In the genomic region with DNA sequence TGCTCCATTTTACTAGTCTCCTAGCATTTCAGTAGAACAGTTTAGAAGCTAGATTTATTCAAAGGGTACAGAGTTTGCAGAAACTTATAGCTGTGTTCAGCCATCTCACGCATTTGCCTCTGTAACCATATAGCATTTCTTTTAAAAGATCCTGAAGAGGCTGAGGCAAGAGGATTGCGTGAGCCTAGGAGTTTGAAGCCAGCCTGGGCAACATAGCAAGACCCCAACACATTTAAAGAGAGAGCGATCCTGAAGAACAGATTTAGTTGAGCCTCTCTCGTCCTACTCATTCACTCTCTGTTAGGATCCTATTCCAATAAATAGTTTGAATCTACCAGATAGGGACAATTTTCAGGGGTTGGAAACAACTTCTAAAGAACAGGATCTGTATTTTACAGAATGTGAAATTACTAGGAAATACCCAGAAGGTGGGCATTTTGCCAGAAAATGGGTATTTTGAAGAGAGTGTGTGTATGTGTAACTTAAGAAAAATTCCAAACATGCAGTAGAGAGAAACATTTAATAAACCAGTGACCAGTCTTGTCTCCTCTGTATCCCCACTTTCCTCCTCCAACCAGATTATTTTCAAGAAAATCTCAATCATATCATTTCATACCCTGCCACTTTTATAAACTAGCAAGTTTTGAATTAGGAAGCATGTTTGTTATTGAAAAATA, we compare ENCODE assay signal across 11 cellular contexts. TPM values are rescaled to one million over a fixed set of nuclear protein-coding genes. Genes with fewer than 3 reads are reported as not detected.
DNase-seq lines count a peak whose midpoint lies in the region; ATAC-seq and TF ChIP-seq lines count a peak whose summit lies in the region.
"Had no signal": no experiment of that assay in that cellular context is flagged by ENCODE, and none has a peak within 500 bp of the region (broad histone marks: within the 10 kb centered on the region; RNA-seq: fewer than 3 reads in every experiment).

No MANE protein-coding gene starts in this region.

- H3K27ac Mint-ChIP-seq in activated naive CD8-positive, alpha-beta T cell: no peak overlapping the region

- ATAC-seq in heart right ventricle: no peak
- no peak for ATAC-seq in gastroesophageal sphincter
- no peak for ATAC-seq in HG02610 (IDR thresholded peaks at IDR 0.05; ENCODE audit: unreplicated experiment)

- in situ Hi-C loops in transverse colon (cut with MboI; ENCODE audit: low pct_ligation_motif_present in 1 of 4, low pct_unique_long_range_greater_than_20kb in 1 of 4, low sequenced_read_pairs in 3 of 4): no loop called here

- H3K9me3 ChIP-seq in right atrium auricular region (no peaks in the 10 kb centered on the region), heart right ventricle (no peaks in the 10 kb centered on the region), gastroesophageal sphincter (no peaks in the 10 kb centered on the region), transverse colon (no peaks in the 10 kb centered on the region)

- peaks cover 22% of the 10 kb centered on the region for H3K36me3 Mint-ChIP-seq in activated naive CD8-positive, alpha-beta T cell

- H3K27me3 ChIP-seq in right atrium auricular region (no peaks in the 10 kb centered on the region), heart right ventricle (no peaks in the 10 kb centered on the region), gastroesophageal sphincter (no peaks in the 10 kb centered on the region), transverse colon (no peaks in the 10 kb centered on the region)

- H3K4me3 ChIP-seq in right atrium auricular region (no peak overlapping the region), heart right ventricle (no peak overlapping the region), gastroesophageal sphincter (no peak overlapping the region), transverse colon (no peak overlapping the region)
- H3K4me3 ChIP-seq: lung had no signal

- 97 to 98% methylated on average over 4 of the region's 4 CpGs for WGBS in heart right ventricle, 2 donors
- WGBS in gastroesophageal sphincter (ENCODE audit: low coverage in 1 of 2), 2 donors: 87 to 98% methylated on average over 3 to 4 of the region's 4 CpGs
- 84 to 96% methylated on average over 2 to 4 of the region's 4 CpGs for WGBS in transverse colon (ENCODE audit: low coverage in 1 of 2), 2 donors

- H3K27ac ChIP-seq in right atrium auricular region (peak overlapping the region; percentile 8 to 31), heart right ventricle (peak overlapping the region in 3 of 10 donors; percentile 16 to 50 (median 44)), gastroesophageal sphincter (peak overlapping the region in 3 of 4 donors; percentile 30 to 58 (median 54)), transverse colon (peak overlapping the region; percentile 27 to 50 (median 32))
- H3K27ac ChIP-seq: KMS-11 had no signal

- H3K36me3 ChIP-seq in right atrium auricular region: no peaks in the 10 kb centered on the region
- peaks cover 0 to 37% (median 0%) of the 10 kb centered on the region in 9 donors for H3K36me3 ChIP-seq in heart right ventricle
- H3K36me3 ChIP-seq in gastroesophageal sphincter: peaks cover 0 to 7% of the 10 kb centered on the region in 2 donors
- no peaks in the 10 kb centered on the region for H3K36me3 ChIP-seq in transverse colon

- TF ChIP-seq CTCF in right atrium auricular region (IDR thresholded peaks at IDR 0.05): no peak
- no peak for TF ChIP-seq CTCF in heart right ventricle (IDR thresholded peaks at IDR 0.05)
- TF ChIP-seq CTCF in gastroesophageal sphincter (IDR thresholded peaks at IDR 0.05): no peak
- no peak for TF ChIP-seq CTCF in transverse colon (IDR thresholded peaks at IDR 0.05)

- H3K27me3 Mint-ChIP-seq in activated naive CD8-positive, alpha-beta T cell: no peaks in the 10 kb centered on the region

- TF ChIP-seq POLR2A in gastroesophageal sphincter (IDR thresholded peaks at IDR 0.05): no peak
- TF ChIP-seq POLR2A in transverse colon (IDR thresholded peaks at IDR 0.05): no peak

- H3K4me1 ChIP-seq in right atrium auricular region (peaks cover 0 to 60% of the 10 kb centered on the region in 2 donors), heart right ventricle (peaks cover 4 to 77% (median 64%) of the 10 kb centered on the region in 9 donors), gastroesophageal sphincter (peaks cover 6 to 86% (median 26%) of the 10 kb centered on the region in 3 donors), transverse colon (peaks cover 24 to 63% (median 43%) of the 10 kb centered on the region in 4 donors)

- DNase-seq in right atrium auricular region (ENCODE audit: low spot score): no peak
- DNase-seq in heart right ventricle: no peak
- DNase-seq in transverse colon: no peak
- DNase-seq in ureter (ENCODE audit: low spot score): no peak
- DNase-seq in NCI-H2171 treated with DMSO at 0.1 percent for 48 hours (lab: John Stamatoyannopoulos, UW): no peak
- DNase-seq: DMS53 had no signal

- H3K9me3 Mint-ChIP-seq in activated naive CD8-positive, alpha-beta T cell (ENCODE audit: low read depth): no peaks in the 10 kb centered on the region

- TF ChIP-seq EP300 in gastroesophageal sphincter (IDR thresholded peaks at IDR 0.05) (no peak), transverse colon (IDR thresholded peaks at IDR 0.05; ENCODE audit: low read depth) (no peak)

- intact Hi-C loops in heart right ventricle (cut with DNase I) (no loop called here), transverse colon (cut with DNase I; ENCODE audit: low total_unique reads) (no loop called here)

- peak overlapping the region; percentile 69 for H3K4me3 Mint-ChIP-seq in activated naive CD8-positive, alpha-beta T cell

- peaks cover 63% of the 10 kb centered on the region for H3K4me1 Mint-ChIP-seq in activated naive CD8-positive, alpha-beta T cell (ENCODE audit: low read depth)

RNA-seq across cellular contexts. Expression of gene EIF3J, which starts 4.5 kb away (rescaled TPM):
- total RNA-seq in right atrium auricular region: 10 to 100 TPM; 27.2 to 34.5 TPM
- total RNA-seq in heart right ventricle: 100 to 1,000 TPM in 1 of 10 donors, 10 to 100 TPM in 9; 64.5 to 105 (median 81.4) TPM
- 10 to 100 TPM; 30.4 to 86.6 TPM for polyA plus RNA-seq in heart right ventricle
- 10 to 100 TPM; 57.0 to 60.6 (median 57.0) TPM for total RNA-seq in gastroesophageal sphincter
- total RNA-seq in transverse colon: 10 to 100 TPM; 27.7 to 55.6 (median 42.2) TPM
- 82.9 TPM for total RNA-seq in ureter
